ENCODE assay signal across 8 cellular contexts in genomic region chr1:38872401-38873026, GRCh38. TPM values are rescaled to one million over a fixed set of nuclear protein-coding genes. Genes with fewer than 3 reads are reported as not detected.
A peak's percentile ranks its signal among the peaks of the same experiment; 100 is the strongest.
DNase-seq lines count a peak whose midpoint lies in the region; ATAC-seq and TF ChIP-seq lines count a peak whose summit lies in the region.

No MANE protein-coding gene starts in this region.

- H3K9me1 ChIP-seq in IMR-90 (ENCODE audit: insufficient read depth, low read length) = 0 out of 2 replicates have a peak, but pooled peaks cover 8% of the 10 kb centered on the region

- TF ChIP-seq POLR2A in IMR-90 (IDR thresholded peaks at IDR 0.05; ENCODE audit: low read depth, low read length) (no peak), esophagus squamous epithelium (IDR thresholded peaks at IDR 0.05) (no peak)

- ATAC-seq in GM21526 (IDR thresholded peaks at IDR 0.05; ENCODE audit: low FRiP score, unreplicated experiment) (peak; percentile 28), IMR-90 (ENCODE audit: low read depth) (peak; percentile 18; the same call in 1 of the 2 replicates)

- H3K4me3 Mint-ChIP-seq in Caco-2 (ENCODE audit: unreplicated experiment) = peak overlapping the region; percentile 78
- peak overlapping the region; percentile 92 for H3K4me3 Mint-ChIP-seq in activated CD4-positive, alpha-beta memory T cell treated with anti-CD3 and anti-CD28 coated beads, Interleukin-2, amount 10 ng/mL, durations not matched to agents 7 days and 5 days

- TF ChIP-seq CTCF in Caco-2 (IDR thresholded peaks at IDR 0.05; ENCODE audit: insufficient read depth in 1 of 2, low read depth in 1 of 2, low read length in 1 of 2, severe bottlenecking in 1 of 2, unreplicated experiment in 1 of 2) (no peak), IMR-90 (conservative IDR thresholded peaks at IDR 0.05; ENCODE audit: low read depth, low read length) (no peak), esophagus squamous epithelium (IDR thresholded peaks at IDR 0.05) (no peak)

- H3K36me3 ChIP-seq in Caco-2 (ENCODE audit: control insufficient read depth, insufficient read depth, low read length) = no peaks in the 10 kb centered on the region
- H3K36me3 ChIP-seq in IMR-90 (ENCODE audit: control insufficient read depth, insufficient read depth, low read length) = no peaks in the 10 kb centered on the region
- no peaks in the 10 kb centered on the region for H3K36me3 ChIP-seq in esophagus squamous epithelium
- H3K36me3 ChIP-seq in neuron (ENCODE audit: insufficient read depth, low read length) = no peaks in the 10 kb centered on the region

- no peak overlapping the region for H3K18ac ChIP-seq in IMR-90 (ENCODE audit: low read depth, low read length)

- H3K56ac ChIP-seq in IMR-90 (ENCODE audit: extremely low read depth, insufficient read depth, low read length) = peak overlapping the region; percentile 47

- in situ Hi-C loops in IMR-90 (cut with MboI; ENCODE audit: low sequenced_read_pairs) = loop anchor here (25.0 kb wide), 1 partner anchor 665 kb away; no protein-coding TSS in a partner anchor

- peaks cover 13% of the 10 kb centered on the region for H3K36me3 Mint-ChIP-seq in Caco-2 (ENCODE audit: insufficient read depth, unreplicated experiment)
- peaks cover 14% of the 10 kb centered on the region for H3K36me3 Mint-ChIP-seq in activated CD4-positive, alpha-beta memory T cell treated with anti-CD3 and anti-CD28 coated beads, Interleukin-2, amount 10 ng/mL, durations not matched to agents 7 days and 5 days (ENCODE audit: low read depth)

- no peaks in the 10 kb centered on the region for H3K9me3 Mint-ChIP-seq in Caco-2 (ENCODE audit: unreplicated experiment)
- H3K9me3 Mint-ChIP-seq in activated CD4-positive, alpha-beta memory T cell treated with anti-CD3 and anti-CD28 coated beads, Interleukin-2, amount 10 ng/mL, durations not matched to agents 7 days and 5 days = no peaks in the 10 kb centered on the region

- no peak overlapping the region for H4K5ac ChIP-seq in IMR-90 (ENCODE audit: low read depth, low read length)

- H3K27ac ChIP-seq in IMR-90 (ENCODE audit: insufficient read depth, low read length) = peak overlapping the region; percentile 59; the same call in 1 of the 2 replicates
- peak overlapping the region; percentile 71 to 87 (median 80) for H3K27ac ChIP-seq in esophagus squamous epithelium

- H2BK20ac ChIP-seq in IMR-90 (ENCODE audit: low read depth, low read length) = no peak overlapping the region

- no peaks in the 10 kb centered on the region for H3K9me3 ChIP-seq in Caco-2
- no peaks in the 10 kb centered on the region for H3K9me3 ChIP-seq in IMR-90 (ENCODE audit: control insufficient read depth, insufficient read depth, low read length)
- H3K9me3 ChIP-seq in esophagus squamous epithelium = no peaks in the 10 kb centered on the region
- no peaks in the 10 kb centered on the region for H3K9me3 ChIP-seq in neuron (ENCODE audit: low read length)

- peak overlapping the region; percentile 71 for H3K4me2 ChIP-seq in IMR-90 (ENCODE audit: low read depth, low read length)

- H3K79me1 ChIP-seq in IMR-90 (ENCODE audit: low read depth in 1 of 2, low read length in 2 of 2) = peaks cover 23 to 41% of the 10 kb centered on the region in 2 experiments; a peak in 3 of 4 replicates

- no CpG with 5 or more reads among the region's 25 CpGs for WGBS in IMR-90 (ENCODE audit: extremely low coverage in 2 of 2, insufficient read length in 1 of 2), 2 experiments
- 3 to 6% methylated on average over 5 to 11 of the region's 25 CpGs for WGBS in esophagus squamous epithelium, 2 donors

- no peaks in the 10 kb centered on the region; the same call in 1 of the 2 replicates for H4K20me1 ChIP-seq in IMR-90 (ENCODE audit: insufficient read depth, low read length)

- H3K14ac ChIP-seq in IMR-90 (replicated peaks; ENCODE audit: low read depth, low read length) = peak overlapping the region; percentile 69

- peak overlapping the region; percentile 89 for H3K9ac ChIP-seq in IMR-90 (ENCODE audit: low read depth, low read length)

- peak overlapping the region; percentile 92 for H2AK9ac ChIP-seq in IMR-90 (replicated peaks; ENCODE audit: low read depth, low read length, poor library complexity)

- H2BK15ac ChIP-seq in IMR-90 (ENCODE audit: low read depth, low read length) = no peak overlapping the region

- H3K23ac ChIP-seq in IMR-90 (ENCODE audit: low read depth, low read length) = peak overlapping the region; percentile 42

- peak overlapping the region in 1 of 2 experiments; percentile 42; a peak in 1 of 4 replicates for H4K8ac ChIP-seq in IMR-90 (ENCODE audit: low read depth in 2 of 2, low read length in 2 of 2)

- POLR2A ChIA-PET in Caco-2 (lab: Charles Lee) (no interaction called here), IMR-90 (lab: Charles Lee; ENCODE audit: unreplicated experiment) (no interaction called here)
- POLR2A ChIA-PET in activated CD4-positive, alpha-beta memory T cell treated with anti-CD3 and anti-CD28 coated beads, Interleukin-2, amount 10 ng/mL, durations not matched to agents 7 days and 5 days (lab: Charles Lee) = interaction anchor here (1.1 to 3.0 kb wide), 7 partner anchors 9 to 160 kb away, joined by 4 to 17 read pairs (median 5); partner anchors contain the start of genes NDUFS5 and RRAGC

- CTCF ChIA-PET in Caco-2 (lab: Charles Lee) (no interaction called here), IMR-90 (lab: Yijun Ruan, JAX) (interaction anchor here (1.5 kb wide), 1 partner anchor 219 kb away, joined by 3 read pairs; no protein-coding TSS in a partner anchor)
- CTCF ChIA-PET in activated CD4-positive, alpha-beta memory T cell treated with anti-CD3 and anti-CD28 coated beads, Interleukin-2, amount 10 ng/mL, durations not matched to agents 7 days and 5 days (lab: Charles Lee) = interaction anchor here (1.0 to 1.8 kb wide), 5 partner anchors 10 to 220 kb away, joined by 3 to 11 read pairs (median 5); partner anchors contain the start of gene NDUFS5

- intact Hi-C loops in Caco-2 (cut with micrococcal nuclease; ENCODE audit: unreplicated experiment) (loop anchor here (5.0 to 10.0 kb wide), 2 partner anchors 95 to 222 kb away; no protein-coding TSS in a partner anchor), IMR-90 (cut with micrococcal nuclease) (loop anchor here (1.0 to 2.0 kb wide), 3 partner anchors 120 to 220 kb away; partner anchors contain the start of gene NDUFS5), esophagus squamous epithelium (cut with DNase I) (loop anchor here (10.0 kb wide), 1 partner anchor 222 kb away; no protein-coding TSS in a partner anchor)

- dilution Hi-C loops in IMR-90 (cut with HindIII; ENCODE audit: low sequenced_read_pairs, unreplicated experiment) = no loop called here

- no peak for TF ChIP-seq RAD21 in IMR-90 (IDR thresholded peaks at IDR 0.05; ENCODE audit: low read length)

- H4K91ac ChIP-seq in IMR-90 (ENCODE audit: insufficient read depth, low read depth, low read length) = no peak overlapping the region

- no peak overlapping the region for H3K4ac ChIP-seq in IMR-90 (ENCODE audit: low read depth, low read length)

- DNase-seq in Caco-2 (peak in 1 of 2 experiments; percentile 8), IMR-90 (peak; percentile 31), esophagus squamous epithelium (lab: John Stamatoyannopoulos, UW) (no peak), NCI-H1694 (lab: John Stamatoyannopoulos, UW) (no peak), midbrain (lab: John Stamatoyannopoulos, UW) (no peak)
- peak; percentile 45 for DNase-seq in activated CD4-positive, alpha-beta memory T cell treated with anti-CD3 and anti-CD28 coated beads, Interleukin-2, amount 10 ng/mL, durations not matched to agents 7 days and 5 days

- peak overlapping the region; percentile 59 for H3K4me3 ChIP-seq in Caco-2 (ENCODE audit: low read depth, low read length)
- peak overlapping the region; percentile 87 for H3K4me3 ChIP-seq in IMR-90 (ENCODE audit: insufficient read depth, low read depth, low read length)
- peak overlapping the region; percentile 94 to 95 (median 94) for H3K4me3 ChIP-seq in esophagus squamous epithelium
- H3K4me3 ChIP-seq in neuron (ENCODE audit: low read length) = peak overlapping the region; percentile 86

- no peak overlapping the region for H3K27ac Mint-ChIP-seq in Caco-2 (ENCODE audit: unreplicated experiment)
- peak overlapping the region; percentile 45 for H3K27ac Mint-ChIP-seq in activated CD4-positive, alpha-beta memory T cell treated with anti-CD3 and anti-CD28 coated beads, Interleukin-2, amount 10 ng/mL, durations not matched to agents 7 days and 5 days

- H3K27me3 ChIP-seq in Caco-2 (replicated peaks; ENCODE audit: control insufficient read depth, insufficient read depth, low read length) (no peaks in the 10 kb centered on the region), IMR-90 (ENCODE audit: control insufficient read depth, insufficient read depth, low read length) (no peaks in the 10 kb centered on the region), esophagus squamous epithelium (no peaks in the 10 kb centered on the region), neuron (ENCODE audit: insufficient read depth, low read length) (no peaks in the 10 kb centered on the region)

- H2AFZ ChIP-seq in IMR-90 (replicated peaks; ENCODE audit: low read length, poor library complexity) (peak overlapping the region; percentile 93), neuron (ENCODE audit: low read depth, low read length) (peak overlapping the region; percentile 85)

- no TSS peak for BruUV-seq in Caco-2 (replicated peaks; lab: Mats Ljungman, UMichigan)
- no TSS peak for BruUV-seq in IMR-90 (replicated peaks; lab: Mats Ljungman, UMichigan)

- no peaks in the 10 kb centered on the region for H3K4me1 ChIP-seq in Caco-2
- no peaks in the 10 kb centered on the region; the same call in 1 of the 2 replicates for H3K4me1 ChIP-seq in IMR-90 (ENCODE audit: control insufficient read depth, insufficient read depth, low read length)
- peaks cover 9 to 27% (median 11%) of the 10 kb centered on the region in 3 donors for H3K4me1 ChIP-seq in esophagus squamous epithelium
- peaks cover 23% of the 10 kb centered on the region for H3K4me1 ChIP-seq in neuron (ENCODE audit: insufficient read depth, low read length)

- no peak overlapping the region for H2AK5ac ChIP-seq in IMR-90 (ENCODE audit: low read depth, low read length)

- H2BK120ac ChIP-seq in IMR-90 (ENCODE audit: low read depth, low read length) = no peak overlapping the region

- peaks cover 7% of the 10 kb centered on the region for H3K4me1 Mint-ChIP-seq in Caco-2 (ENCODE audit: low read depth, unreplicated experiment)
- peaks cover 48% of the 10 kb centered on the region for H3K4me1 Mint-ChIP-seq in activated CD4-positive, alpha-beta memory T cell treated with anti-CD3 and anti-CD28 coated beads, Interleukin-2, amount 10 ng/mL, durations not matched to agents 7 days and 5 days

- H2BK5ac ChIP-seq in IMR-90 (ENCODE audit: low read depth, low read length, poor library complexity, severe bottlenecking) = no peak overlapping the region

- H3K27me3 Mint-ChIP-seq in Caco-2 (ENCODE audit: insufficient read depth, unreplicated experiment) = no peaks in the 10 kb centered on the region
- H3K27me3 Mint-ChIP-seq in activated CD4-positive, alpha-beta memory T cell treated with anti-CD3 and anti-CD28 coated beads, Interleukin-2, amount 10 ng/mL, durations not matched to agents 7 days and 5 days = no peaks in the 10 kb centered on the region

RNA-seq across cellular contexts. Expression of gene MYCBP, which starts 0.6 kb away (rescaled TPM):
- 21.8 and 27.7 TPM in 2 replicates for total RNA-seq in Caco-2 (2022)
- 9.9 and 15.6 TPM in 2 replicates for total RNA-seq in IMR-90 (2012; rRNA removed)
- 10.1 and 11.9 TPM in 2 replicates for polyA plus RNA-seq in IMR-90 (2012; rRNA removed)
- 2.7 and 4.7 TPM in 2 replicates for polyA plus RNA-seq in IMR-90 (2012; cell fraction: cytosol; rRNA removed)
- polyA plus RNA-seq in IMR-90 (2012; cell fraction: nucleus; rRNA removed; ENCODE audit: low replicate concordance) = 0.90 and 5.1 TPM in 2 replicates
- 10 to 100 TPM; 55.3 to 60.7 TPM for total RNA-seq in activated CD4-positive, alpha-beta memory T cell treated with anti-CD3 and anti-CD28 coated beads, Interleukin-2, amount 10 ng/mL, durations not matched to agents 7 days and 5 days
- total RNA-seq in esophagus squamous epithelium = 10 to 100 TPM; 22.7 to 42.0 (median 26.0) TPM

RNA-seq across cellular contexts. Expression of gene GJA9, which starts 8.9 kb away (rescaled TPM):
- total RNA-seq in Caco-2 (2022) = not detected in 2 replicates
- total RNA-seq in IMR-90 (2012; rRNA removed) = not detected in 2 replicates
- polyA plus RNA-seq in IMR-90 (2012; rRNA removed) = not detected in 2 replicates
- polyA plus RNA-seq in IMR-90 (2012; cell fraction: cytosol; rRNA removed) = not detected in 2 replicates
- polyA plus RNA-seq in IMR-90 (2012; cell fraction: nucleus; rRNA removed; ENCODE audit: low replicate concordance) = not detected in 2 replicates
- not detected for total RNA-seq in activated CD4-positive, alpha-beta memory T cell treated with anti-CD3 and anti-CD28 coated beads, Interleukin-2, amount 10 ng/mL, durations not matched to agents 7 days and 5 days
- total RNA-seq in esophagus squamous epithelium = under 1 TPM in 2 of 4 donors, not detected in 2; 0.50 to 0.75 TPM

RNA-seq across cellular contexts. Expression of gene RRAGC, which starts 12.9 kb away (rescaled TPM):
- total RNA-seq in Caco-2 (2022) (15.3 and 16.0 TPM in 2 replicates), IMR-90 (2012; rRNA removed) (7.2 and 11.7 TPM in 2 replicates), esophagus squamous epithelium (10 to 100 TPM; 11.9 to 20.1 (median 17.5) TPM)
- polyA plus RNA-seq in IMR-90 (2012; rRNA removed) = 9.3 and 12.2 TPM in 2 replicates
- polyA plus RNA-seq in IMR-90 (2012; cell fraction: cytosol; rRNA removed) = 2.4 and 3.9 TPM in 2 replicates
- polyA plus RNA-seq in IMR-90 (2012; cell fraction: nucleus; rRNA removed; ENCODE audit: low replicate concordance) = 0.69 and 5.1 TPM in 2 replicates
- total RNA-seq in activated CD4-positive, alpha-beta memory T cell treated with anti-CD3 and anti-CD28 coated beads, Interleukin-2, amount 10 ng/mL, durations not matched to agents 7 days and 5 days = 10 to 100 TPM; 20.6 to 21.0 TPM

Comparison
In these comparisons a context has a peak if more than half of its experiments do, and no peak if none do; other contexts are left out.
1. DNase-seq: peak in IMR-90 (single experiment) and activated CD4-positive, alpha-beta memory T cell treated with anti-CD3 and anti-CD28 coated beads, Interleukin-2, amount 10 ng/mL, durations not matched to agents 7 days and 5 days (single experiment); none in esophagus squamous epithelium (single experiment), NCI-H1694 (single experiment) and midbrain (single experiment).
2. Peak in every context shown above with its lines, with median percentiles within 50 percentile points of each other: H3K4me3 ChIP-seq.